ENCODE assay signal across 8 cellular contexts in the genomic region with DNA sequence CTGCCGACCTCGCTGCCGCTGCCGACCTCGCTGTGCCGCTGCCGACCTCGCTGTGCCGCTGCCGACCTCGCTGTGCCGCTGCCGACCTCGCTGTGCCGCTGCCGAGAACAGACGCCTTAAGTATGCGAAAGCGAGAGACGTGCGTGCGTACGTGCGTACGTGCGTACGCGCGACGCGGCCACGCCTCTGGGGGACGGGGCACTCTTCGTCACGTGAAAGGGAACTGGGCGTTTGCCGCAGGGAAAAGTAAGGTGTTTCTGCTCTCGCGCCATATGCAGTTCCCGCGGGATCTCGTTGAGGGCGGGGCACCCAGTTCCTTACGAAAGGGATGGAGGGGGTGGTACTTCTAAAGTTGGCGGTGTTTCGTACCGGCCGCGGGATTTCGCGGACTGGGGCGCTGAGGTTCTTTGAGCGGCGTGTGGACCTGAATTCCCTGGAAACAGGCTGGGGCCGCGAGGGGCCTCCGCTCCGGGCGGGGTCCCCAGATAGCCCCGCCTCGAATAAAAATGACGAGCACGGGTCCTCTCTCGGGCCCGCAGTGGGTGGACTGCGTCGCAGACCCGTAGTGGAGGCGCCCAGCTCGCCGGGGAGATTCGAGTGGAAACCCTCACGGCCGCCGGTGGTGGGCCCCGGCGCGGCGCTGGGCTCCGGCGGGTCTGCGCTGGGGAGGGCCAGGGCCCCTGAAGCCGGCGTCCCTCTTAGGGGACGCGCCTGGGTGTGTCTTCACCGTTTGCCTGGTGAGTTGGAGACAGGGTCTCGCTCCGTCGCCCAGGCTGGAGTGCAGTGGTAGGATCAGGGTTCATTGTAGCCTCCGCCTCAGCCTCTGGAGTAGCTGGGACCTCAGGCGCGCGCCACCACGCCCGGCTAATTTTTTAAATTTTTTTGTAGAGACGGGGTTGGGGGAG. TPM values are rescaled to one million over a fixed set of nuclear protein-coding genes. Genes with fewer than 3 reads are reported as not detected.
DNase-seq lines count a peak whose midpoint lies in the region; ATAC-seq and TF ChIP-seq lines count a peak whose summit lies in the region.

Gene EIF4A3, minus strand, starts transcription at position 94 of the 905 bp plus-strand sequence. CDS start 167 bp downstream, outside the sequence.

- H3K36me3 ChIP-seq in ovary (no peaks in the 10 kb centered on the region), thyroid gland (peaks cover 16 to 17% of the 10 kb centered on the region in 2 donors)

- 0 to 1% (median 0%) methylated on average over 87 to 97 of the region's 97 CpGs for WGBS in ovary, 3 donors
- 0 to 1% methylated on average over 14 to 60 of the region's 97 CpGs for WGBS in thyroid gland, 2 donors

- peak within 1 kb of the TSS; percentile 87 to 92 for H3K27ac ChIP-seq in ovary
- H3K27ac ChIP-seq in thyroid gland = peak within 1 kb of the TSS; percentile 57 to 94 (median 94)

- H3K9me3 Mint-ChIP-seq in activated naive CD8-positive, alpha-beta T cell treated with anti-CD3 and anti-CD28 coated beads, Interleukin-2, amount 50 U/mL, for 24 hours = no peaks in the 10 kb centered on the region

- TF ChIP-seq POLR2A in ovary (IDR thresholded peaks at IDR 0.05) (peak; percentile 91), thyroid gland (IDR thresholded peaks at IDR 0.05) (peak; percentile 57 to 97)

- peak within 1 kb of the TSS; percentile 95 for H3K27ac Mint-ChIP-seq in activated naive CD8-positive, alpha-beta T cell treated with anti-CD3 and anti-CD28 coated beads, Interleukin-2, amount 50 U/mL, for 24 hours

- peaks cover 9% of the 10 kb centered on the region for H3K4me1 ChIP-seq in ovary (ENCODE audit: insufficient read depth)
- peaks cover 22 to 25% of the 10 kb centered on the region in 2 donors for H3K4me1 ChIP-seq in thyroid gland

- no peaks in the 10 kb centered on the region for H3K27me3 Mint-ChIP-seq in activated naive CD8-positive, alpha-beta T cell treated with anti-CD3 and anti-CD28 coated beads, Interleukin-2, amount 50 U/mL, for 24 hours

- peak within 1 kb of the TSS; percentile 96 for H3K4me3 ChIP-seq in GM12864 (ENCODE audit: low read depth, low read length)
- peak within 1 kb of the TSS; percentile 100 for H3K4me3 ChIP-seq in ovary
- peak within 1 kb of the TSS; percentile 79 to 99 (median 91) for H3K4me3 ChIP-seq in thyroid gland (replicated peaks in 1 of 3)

- intact Hi-C loops in Right ventricle myocardium inferior (cut with DNase I) (loop anchor here (2.0 to 5.0 kb wide), 3 partner anchors 44 to 110 kb away; partner anchors contain the start of genes SGSH and SLC26A11), ovary (cut with DNase I) (loop anchor here in 2 of 4 donors (5.0 kb wide), 2 partner anchors 45 to 140 kb away; partner anchors contain the start of gene GAA (in 1 of the 2)), thyroid gland (cut with DNase I) (loop anchor here (5.0 kb wide), 1 partner anchor 70 kb away; no protein-coding TSS in a partner anchor)

- H3K27me3 ChIP-seq in ovary = no peaks in the 10 kb centered on the region
- no peaks in the 10 kb centered on the region for H3K27me3 ChIP-seq in thyroid gland

- H3K4me3 Mint-ChIP-seq in activated naive CD8-positive, alpha-beta T cell treated with anti-CD3 and anti-CD28 coated beads, Interleukin-2, amount 50 U/mL, for 24 hours = peak within 1 kb of the TSS; percentile 93

- TF ChIP-seq CTCF in GM12864 (IDR thresholded peaks at IDR 0.05; ENCODE audit: low read depth, low read length, missing control alignments) (no peak), ovary (IDR thresholded peaks at IDR 0.05) (no peak), thyroid gland (IDR thresholded peaks at IDR 0.05) (peak in 1 of 6 experiments; percentile 23)

- ATAC-seq in HG02759 (IDR thresholded peaks at IDR 0.05; ENCODE audit: unreplicated experiment) (peak; percentile 89), Right ventricle myocardium inferior (peak; percentile 99)
- ATAC-seq in activated naive CD8-positive, alpha-beta T cell treated with anti-CD3 and anti-CD28 coated beads, Interleukin-2, amount 50 U/mL, for 24 hours = peak; percentile 93

- H3K9me3 ChIP-seq in ovary (no peaks in the 10 kb centered on the region), thyroid gland (no peaks in the 10 kb centered on the region)

- H3K36me3 Mint-ChIP-seq in activated naive CD8-positive, alpha-beta T cell treated with anti-CD3 and anti-CD28 coated beads, Interleukin-2, amount 50 U/mL, for 24 hours (ENCODE audit: low read depth) = peaks cover 38% of the 10 kb centered on the region

- TF ChIP-seq EP300 in ovary (IDR thresholded peaks at IDR 0.05) = peak; percentile 96

- peaks cover 53% of the 10 kb centered on the region for H3K4me1 Mint-ChIP-seq in activated naive CD8-positive, alpha-beta T cell treated with anti-CD3 and anti-CD28 coated beads, Interleukin-2, amount 50 U/mL, for 24 hours

- DNase-seq in GM12864 (ENCODE audit: low read depth) (peak; percentile 98), NCI-H1417 treated with DMSO at 0.1 percent for 48 hours (lab: John Stamatoyannopoulos, UW) (peak; percentile 87), SW480 (ENCODE audit: low spot score) (peak; percentile 98), Right ventricle myocardium inferior (ENCODE audit: missing footprints) (peak; percentile 99), ovary (peak; percentile 98 to 99 (median 99)), thyroid gland (peak; percentile 98 to 99)
- peak; percentile 97 for DNase-seq in activated naive CD8-positive, alpha-beta T cell treated with anti-CD3 and anti-CD28 coated beads, Interleukin-2, amount 50 U/mL, for 24 hours

RNA-seq across cellular contexts. Expression of gene EIF4A3, which starts in this region (rescaled TPM):
- total RNA-seq in Right ventricle myocardium inferior (31.3 TPM), ovary (100 to 1,000 TPM in 2 of 7 donors, 10 to 100 TPM in 5; 81.6 to 114 (median 93.6) TPM), thyroid gland (10 to 100 TPM; 42.9 to 79.8 (median 47.4) TPM)
- 10 to 100 TPM; 71.2 to 87.8 TPM for polyA plus RNA-seq in ovary

Comparison
In these comparisons a context has a peak if more than half of its experiments do, and no peak if none do; other contexts are left out.
1. Peak in every context shown above with its lines: DNase-seq, ATAC-seq, H3K4me3 ChIP-seq and H3K27ac ChIP-seq.